Comparison of ENCODE assay signal across 31 cellular contexts in the genomic region with DNA sequence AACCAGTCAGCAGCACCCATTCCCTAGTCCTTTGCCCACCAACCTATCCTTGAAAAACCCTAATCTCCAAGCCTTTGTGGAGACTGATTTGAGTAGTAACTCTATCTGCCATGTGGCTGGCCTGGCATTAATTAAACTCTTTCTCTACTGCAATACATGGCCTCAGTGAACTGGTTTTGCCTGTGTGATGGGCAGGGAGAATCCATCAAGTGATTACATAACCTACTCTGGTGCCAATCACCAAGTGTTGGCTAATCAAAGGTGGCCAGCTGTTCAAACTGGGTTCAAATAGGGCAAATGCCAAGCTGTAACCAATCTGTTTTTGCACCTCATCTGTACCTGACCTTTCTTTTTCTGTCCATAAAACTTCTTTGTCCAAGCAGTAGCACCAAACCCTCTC.
"Had no signal": no experiment of that assay in that cellular context is flagged by ENCODE, and none has a peak within 500 bp of the region (broad histone marks: within the 10 kb centered on the region; RNA-seq: fewer than 3 reads in every experiment).

No MANE protein-coding gene starts in this region.

- H3K27ac Mint-ChIP-seq: naive thymus-derived CD4-positive, alpha-beta T cell; natural killer cell; nephron; neural progenitor cell; progenitor cell of endocrine pancreas; stimulated activated naive B cell treated with anti-CD40 and anti-IgM and Interleukin-4, amounts not matched to agents 10 μg/mL and 1 μg/mL and 100 μg/mL, for 72 hours; stimulated activated naive CD8-positive, alpha-beta T cell treated with anti-CD3 and anti-CD28 coated beads, Interleukin-15, amount 100 ng/mL, for 72 hours; type B pancreatic cell had no signal

- H3K4me2 ChIP-seq: neural progenitor cell, smooth muscle cell had no signal

- H3K4me1 Mint-ChIP-seq: naive thymus-derived CD4-positive, alpha-beta T cell; natural killer cell; nephron; neural progenitor cell; stimulated activated naive B cell treated with anti-CD40 and anti-IgM and Interleukin-4, amounts not matched to agents 10 μg/mL and 1 μg/mL and 100 μg/mL, for 72 hours; stimulated activated naive CD8-positive, alpha-beta T cell treated with anti-CD3 and anti-CD28 coated beads, Interleukin-15, amount 100 ng/mL, for 72 hours had no signal

- DNase-seq: naive thymus-derived CD4-positive, alpha-beta T cell; natural killer cell; occipital lobe; ovary; posterior cingulate gyrus; psoas muscle; right cardiac atrium; spleen; stimulated activated CD4-positive, alpha-beta T cell treated with anti-CD3 and anti-CD28 coated beads, Interleukin-12 subunit alpha, Interleukin-12 subunit beta, amount 100 ng/mL, for 4 hours; stimulated activated CD4-positive, alpha-beta T cell treated with anti-CD3 and anti-CD28 coated beads, Interleukin-1b, Interleukin-23, amount 100 ng/mL, for 48 hours; stimulated activated CD4-positive, alpha-beta T cell treated with anti-CD3 and anti-CD28 coated beads, Interleukin-4, amount 100 ng/mL, for 1 hour; stimulated activated CD4-positive, alpha-beta T cell treated with anti-CD3 and anti-CD28 coated beads, Interleukin-4, amount 100 ng/mL, for 4 hours; stimulated activated CD8-positive, alpha-beta memory T cell treated with anti-CD3 and anti-CD28 coated beads, Interleukin-4, amount 100 ng/mL, for 48 hours; stimulated activated naive B cell treated with anti-CD40 and anti-IgM and Interleukin-4, amounts not matched to agents 10 μg/mL and 1 μg/mL and 100 μg/mL, for 72 hours; stimulated activated naive CD8-positive, alpha-beta T cell treated with anti-CD3 and anti-CD28 coated beads, Interleukin-15, amount 100 ng/mL, for 72 hours; stimulated activated naive CD8-positive, alpha-beta T cell treated with anti-CD3 and anti-CD28 coated beads, Interleukin-15, Interleukin-2, amounts not matched to agents 100 U/mL and 50 U/mL, for 24 hours; substantia nigra; testis; tibial artery; transverse colon; upper lobe of right lung; uterus had no signal

- H3K36me3 Mint-ChIP-seq: neural progenitor cell, type B pancreatic cell had no signal

- H3K27ac ChIP-seq: neural progenitor cell, ovary, parathyroid adenoma, psoas muscle, skin epidermis, spleen, suprapubic skin, testis, tibial artery, transverse colon, upper lobe of right lung, uterus had no signal

- H3K4me1 ChIP-seq: neural progenitor cell, parathyroid adenoma, psoas muscle, spleen, suprapubic skin, testis, tibial artery, transverse colon, upper lobe of right lung, uterus had no signal

- H3K4me3 Mint-ChIP-seq: naive thymus-derived CD4-positive, alpha-beta T cell; natural killer cell; nephron; neural progenitor cell; stimulated activated naive B cell treated with anti-CD40 and anti-IgM and Interleukin-4, amounts not matched to agents 10 μg/mL and 1 μg/mL and 100 μg/mL, for 72 hours; stimulated activated naive CD8-positive, alpha-beta T cell treated with anti-CD3 and anti-CD28 coated beads, Interleukin-15, amount 100 ng/mL, for 72 hours; type B pancreatic cell had no signal

- H3K4me3 ChIP-seq: neural progenitor cell, ovary, psoas muscle, skin epidermis, smooth muscle cell, spleen, suprapubic skin, testis, tibial artery, transverse colon, upper lobe of right lung, uterus had no signal

- H3K79me2 ChIP-seq: parathyroid adenoma had no signal

- H3K36me3 ChIP-seq: neural progenitor cell, ovary, spleen, suprapubic skin, tibial artery, transverse colon, upper lobe of right lung, uterus had no signal

- H3K9me3 ChIP-seq: ovary, psoas muscle, testis, uterus had no signal

- ATAC-seq: naive thymus-derived CD4-positive, alpha-beta T cell; natural killer cell; psoas muscle; right cardiac atrium; sciatic nerve; stimulated activated naive B cell treated with anti-CD40 and anti-IgM and Interleukin-4, amounts not matched to agents 10 μg/mL and 1 μg/mL and 100 μg/mL, for 72 hours; stimulated activated naive CD8-positive, alpha-beta T cell treated with anti-CD3 and anti-CD28 coated beads, Interleukin-15, amount 100 ng/mL, for 72 hours; stimulated activated naive CD8-positive, alpha-beta T cell treated with anti-CD3 and anti-CD28 coated beads, Interleukin-15, Interleukin-2, amounts not matched to agents 100 U/mL and 50 U/mL, for 24 hours; upper lobe of right lung had no signal

- H3K27me3 ChIP-seq: neural progenitor cell, ovary, spleen, suprapubic skin, testis, tibial artery, transverse colon, upper lobe of right lung, uterus had no signal

- H3K27me3 Mint-ChIP-seq: progenitor cell of endocrine pancreas; stimulated activated naive B cell treated with anti-CD40 and anti-IgM and Interleukin-4, amounts not matched to agents 10 μg/mL and 1 μg/mL and 100 μg/mL, for 72 hours; stimulated activated naive CD8-positive, alpha-beta T cell treated with anti-CD3 and anti-CD28 coated beads, Interleukin-15, amount 100 ng/mL, for 72 hours; type B pancreatic cell had no signal

- H3K9ac ChIP-seq: neural progenitor cell, parathyroid adenoma had no signal
